ENCODE assay signal across 17 cellular contexts in genomic region chr10:112279482-112279881, GRCh38. TPM values are rescaled to one million over a fixed set of nuclear protein-coding genes. Genes with fewer than 3 reads are reported as not detected.
"Had no signal": no experiment of that assay in that cellular context is flagged by ENCODE, and none has a peak within 500 bp of the region (broad histone marks: within the 10 kb centered on the region; RNA-seq: fewer than 3 reads in every experiment).

No MANE protein-coding gene starts in this region.

- H3K27ac ChIP-seq: foreskin keratinocyte had no signal

- DNase-seq: activated CD4-positive, alpha-beta T cell treated with anti-CD3 and anti-CD28 coated beads, Interleukin-2, amount 50 U/mL, for 1 hour; activated CD8-positive, alpha-beta memory T cell treated with anti-CD3 and anti-CD28 coated beads for 24 hours; activated gamma-delta T cell treated with Interleukin-2 at 50 U/mL for 16 hours; amniotic stem cell; body of pancreas; effector memory CD4-positive, alpha-beta T cell; foreskin keratinocyte; posterior cingulate gyrus; stimulated activated CD4-positive, alpha-beta T cell treated with anti-CD3 and anti-CD28 coated beads, Interleukin-4, amount 100 ng/mL, for 24 hours; stimulated activated naive CD4-positive, alpha-beta T cell had no signal

- H3K9me3 Mint-ChIP-seq: neural crest cell, type B pancreatic cell had no signal

- ATAC-seq: body of pancreas had no signal

- H3K27ac Mint-ChIP-seq: activated naive CD8-positive, alpha-beta T cell; type B pancreatic cell had no signal

- H3K4me3 ChIP-seq: body of pancreas had no signal

- H3K36me3 Mint-ChIP-seq: activated naive CD8-positive, alpha-beta T cell; type B pancreatic cell had no signal

- H3K27me3 ChIP-seq: body of pancreas, foreskin keratinocyte had no signal

- H3K4me1 ChIP-seq: foreskin keratinocyte had no signal

- H3K4me1 Mint-ChIP-seq: central memory CD8-positive, alpha-beta T cell had no signal

- H3K4me3 Mint-ChIP-seq: activated naive CD8-positive, alpha-beta T cell; central memory CD8-positive, alpha-beta T cell; neural crest cell; type B pancreatic cell had no signal

- H3K9me3 ChIP-seq: body of pancreas had no signal

RNA-seq across cellular contexts. Expression of gene TECTB, which starts 3.7 kb away (rescaled TPM):
- total RNA-seq: body of pancreas, foreskin keratinocyte, kidney epithelial cell, lower leg skin, neural crest cell, skeletal muscle tissue had no signal
- polyA plus RNA-seq: foreskin keratinocyte had no signal
